ENCODE assay signal across 28 cellular contexts in the genomic region with DNA sequence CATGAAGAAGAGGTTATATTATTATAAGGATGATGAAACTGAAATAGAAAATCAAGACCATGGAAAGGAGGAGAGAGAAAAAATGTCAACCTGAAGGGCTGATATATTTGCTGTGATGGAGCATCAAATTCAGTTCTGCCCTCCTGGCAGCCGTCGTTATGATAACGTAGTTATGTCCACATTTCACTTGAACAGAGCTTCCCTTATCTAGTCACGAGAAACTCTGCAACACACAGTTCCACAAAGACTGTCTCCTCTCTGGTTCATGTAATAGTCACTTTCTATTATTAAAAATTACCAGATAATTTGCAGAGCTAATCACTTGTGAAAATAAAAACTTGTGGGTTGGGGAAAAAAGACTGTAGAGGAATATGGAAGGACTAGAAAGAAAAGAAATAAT.
"Had no signal": no experiment of that assay in that cellular context is flagged by ENCODE, and none has a peak within 500 bp of the region (broad histone marks: within the 10 kb centered on the region; RNA-seq: fewer than 3 reads in every experiment).

No MANE protein-coding gene starts in this region.

- H3K36me3 ChIP-seq: colonic mucosa, lower lobe of right lung, right lobe of liver, stomach, thyroid gland, upper lobe of left lung, vagina had no signal

- H3K27ac Mint-ChIP-seq: activated CD4-positive, alpha-beta T cell treated with anti-CD3 and anti-CD28 coated beads for 36 hours; activated naive CD8-positive, alpha-beta T cell; natural killer cell; stimulated activated naive B cell treated with anti-CD40 and anti-IgM and Interleukin-4, amounts not matched to agents 10 μg/mL and 1 μg/mL and 100 μg/mL, for 72 hours had no signal

- H3K4me3 Mint-ChIP-seq: activated CD4-positive, alpha-beta T cell treated with anti-CD3 and anti-CD28 coated beads for 36 hours; activated naive CD8-positive, alpha-beta T cell; natural killer cell; stimulated activated naive B cell treated with anti-CD40 and anti-IgM and Interleukin-4, amounts not matched to agents 10 μg/mL and 1 μg/mL and 100 μg/mL, for 72 hours had no signal

- ATAC-seq: body of pancreas; left colon; lower lobe of right lung; natural killer cell; right lobe of liver; stimulated activated naive B cell treated with anti-CD40 and anti-IgM and Interleukin-4, amounts not matched to agents 10 μg/mL and 1 μg/mL and 100 μg/mL, for 72 hours had no signal

- H3K9me3 ChIP-seq: body of pancreas, colonic mucosa, lower lobe of right lung, right lobe of liver, stomach, thyroid gland, upper lobe of left lung, vagina had no signal

- H3K27ac ChIP-seq: body of pancreas, colonic mucosa, epithelial cell of prostate, hepatocyte, lower lobe of right lung, right lobe of liver, skin epidermis, stomach, thyroid gland, upper lobe of left lung, vagina had no signal

- H3K4me2 ChIP-seq: hepatocyte had no signal

- H3K27me3 Mint-ChIP-seq: activated naive CD8-positive, alpha-beta T cell had no signal

- H3K4me1 Mint-ChIP-seq: natural killer cell had no signal

- H3K9me3 Mint-ChIP-seq: natural killer cell; stimulated activated naive B cell treated with anti-CD40 and anti-IgM and Interleukin-4, amounts not matched to agents 10 μg/mL and 1 μg/mL and 100 μg/mL, for 72 hours had no signal

- H3K27me3 ChIP-seq: body of pancreas, colonic mucosa, hepatocyte, right lobe of liver, stomach, thyroid gland, upper lobe of left lung, vagina had no signal

- DNase-seq: activated CD4-positive, alpha-beta T cell treated with anti-CD3 and anti-CD28 coated beads, Interleukin-2, amount 50 U/mL, for 4 hours; activated CD4-positive, CD25-positive, alpha-beta regulatory T cell; activated CD8-positive, alpha-beta memory T cell treated with anti-CD3 and anti-CD28 coated beads for 24 hours; activated effector memory CD4-positive, alpha-beta T cell treated with Interleukin-2 at 50 U/mL for 16 hours; activated naive CD4-positive, alpha-beta T cell treated with Interleukin-2 at 50 U/mL for 16 hours; aorta; body of pancreas; cerebellar nuclear complex; colonic mucosa; effector CD8-positive, alpha-beta T cell; islet precursor cell; left colon; lower lobe of right lung; mesenchymal stem cell; natural killer cell; posterior cingulate gyrus; right lobe of liver; stimulated activated CD4-positive, alpha-beta T cell treated with anti-CD3 and anti-CD28 coated beads, Interleukin-1b, Interleukin-23, amount 100 ng/mL, for 48 hours; stimulated activated naive B cell treated with anti-CD40 and anti-IgM and Interleukin-4, amounts not matched to agents 10 μg/mL and 1 μg/mL and 100 μg/mL, for 72 hours; stomach; thyroid gland; upper lobe of left lung had no signal

- H3K4me3 ChIP-seq: body of pancreas, colonic mucosa, hepatocyte, lower lobe of right lung, right lobe of liver, skin epidermis, stomach, thyroid gland, upper lobe of left lung, vagina had no signal

- H3K36me3 Mint-ChIP-seq: activated naive CD8-positive, alpha-beta T cell; natural killer cell; stimulated activated naive B cell treated with anti-CD40 and anti-IgM and Interleukin-4, amounts not matched to agents 10 μg/mL and 1 μg/mL and 100 μg/mL, for 72 hours had no signal

- H3K4me1 ChIP-seq: body of pancreas, colonic mucosa, right lobe of liver, upper lobe of left lung, vagina had no signal

- H3K79me2 ChIP-seq: hepatocyte had no signal

- H2AFZ ChIP-seq: hepatocyte had no signal
